ENCODE assay signal across 8 cellular contexts in the genomic region with DNA sequence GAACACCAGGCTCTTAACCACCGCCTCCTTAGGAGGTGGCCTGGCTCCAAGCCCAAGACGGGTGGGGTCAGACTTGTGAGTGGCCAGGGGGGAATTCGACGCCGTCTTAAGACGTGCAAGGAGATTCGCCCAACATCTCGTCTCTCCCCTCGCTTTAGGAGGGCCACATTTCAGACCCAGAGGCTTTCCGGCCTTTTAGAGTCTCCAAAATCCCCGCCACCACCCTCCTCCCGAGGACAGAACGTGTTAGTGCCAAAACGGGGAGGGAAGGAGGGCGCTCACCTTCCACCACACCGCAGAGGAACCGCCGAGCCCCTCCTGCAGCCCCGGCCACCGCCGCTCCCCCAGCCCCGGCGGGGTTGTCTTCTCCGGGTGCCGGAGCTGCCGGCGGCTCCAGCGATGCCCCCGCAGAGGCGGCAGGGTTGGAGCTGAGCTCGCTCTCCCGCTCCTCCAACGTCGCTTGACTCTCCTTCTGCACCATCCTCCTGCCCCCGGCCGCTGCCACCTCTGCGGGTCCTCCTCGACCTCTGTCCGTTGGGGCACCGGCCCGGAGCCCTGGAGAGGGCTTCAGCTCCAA. TPM values are rescaled to one million over a fixed set of nuclear protein-coding genes. Genes with fewer than 3 reads are reported as not detected.
DNase-seq lines count a peak whose midpoint lies in the region; ATAC-seq and TF ChIP-seq lines count a peak whose summit lies in the region.

No MANE protein-coding gene starts in this region.

- H3K9me3 Mint-ChIP-seq in activated CD4-positive, alpha-beta memory T cell treated with anti-CD3 and anti-CD28 coated beads for 36 hours: no peaks in the 10 kb centered on the region

- peaks cover 45% of the 10 kb centered on the region for H3K4me1 Mint-ChIP-seq in activated CD4-positive, alpha-beta memory T cell treated with anti-CD3 and anti-CD28 coated beads for 36 hours (ENCODE audit: low read depth)

- CTCF ChIA-PET in activated CD4-positive, alpha-beta memory T cell treated with anti-CD3 and anti-CD28 coated beads for 36 hours (lab: Charles Lee): interaction anchor here (0.8 to 10.7 kb wide), 10 partner anchors 15 to 249 kb away, joined by 3 to 80 read pairs (median 5); a partner anchor contains a TSS

- peak overlapping the region; percentile 97 for H3K27ac Mint-ChIP-seq in activated CD4-positive, alpha-beta memory T cell treated with anti-CD3 and anti-CD28 coated beads for 36 hours

- TF ChIP-seq EP300 in transverse colon (IDR thresholded peaks at IDR 0.05; ENCODE audit: low read depth): no peak

- TF ChIP-seq CTCF in AG09309 (IDR thresholded peaks at IDR 0.05; ENCODE audit: control insufficient read depth, insufficient read depth, low read depth, low read length, missing control alignments) (no peak), transverse colon (IDR thresholded peaks at IDR 0.05) (no peak)

- H3K4me3 ChIP-seq in AG09309 (ENCODE audit: control insufficient read depth, low read depth, low read length): peak overlapping the region; percentile 92
- peak overlapping the region; percentile 85 to 90 for H3K4me3 ChIP-seq in esophagus (ENCODE audit: low read depth in 1 of 2, low read length in 2 of 2)
- H3K4me3 ChIP-seq in mucosa of rectum (ENCODE audit: low read length in 2 of 2): peak overlapping the region; percentile 98 to 100
- H3K4me3 ChIP-seq in transverse colon: peak overlapping the region; percentile 86 to 98 (median 91)

- POLR2A ChIA-PET in activated CD4-positive, alpha-beta memory T cell treated with anti-CD3 and anti-CD28 coated beads for 36 hours (lab: Charles Lee): interaction anchor here (0.6 to 2.9 kb wide), 16 partner anchors 11 to 1444 kb away, joined by 3 to 40 read pairs (median 8); a partner anchor contains a TSS

- H3K36me3 ChIP-seq in esophagus (ENCODE audit: control insufficient read depth in 2 of 2, insufficient read depth in 2 of 2, low read length in 1 of 2) (peaks cover 0 to under 1% of the 10 kb centered on the region in 2 donors), mucosa of rectum (ENCODE audit: control insufficient read depth in 2 of 2, insufficient read depth in 2 of 2, low read length in 2 of 2) (peaks cover 2 to 3% of the 10 kb centered on the region in 2 donors), transverse colon (peaks cover 0 to 8% (median 0%) of the 10 kb centered on the region in 4 donors)

- WGBS in esophagus, 2 donors: 0% methylated on average over 39 to 41 of the region's 41 CpGs
- 0% methylated on average over 8 to 35 of the region's 41 CpGs for WGBS in transverse colon (ENCODE audit: low coverage in 1 of 2), 2 donors

- DNase-seq in AG09309 (ENCODE audit: low read depth) (peak; percentile 81), LHCN-M2 (ENCODE audit: low read depth) (peak; percentile 90), transverse colon (peak; percentile 91)
- peak; percentile 63 for DNase-seq in activated CD4-positive, alpha-beta memory T cell treated with anti-CD3 and anti-CD28 coated beads for 36 hours

- H3K4me1 ChIP-seq in esophagus (ENCODE audit: control insufficient read depth in 2 of 2, insufficient read depth in 2 of 2, low read length in 1 of 2): no peaks in the 10 kb centered on the region
- H3K4me1 ChIP-seq in mucosa of rectum (ENCODE audit: control insufficient read depth in 2 of 2, insufficient read depth in 2 of 2, low read length in 2 of 2): peaks cover 15% of the 10 kb centered on the region in 2 donors
- H3K4me1 ChIP-seq in transverse colon: peaks cover 2 to 48% (median 41%) of the 10 kb centered on the region in 4 donors

- peak; percentile 5 for ATAC-seq in GM18505 (IDR thresholded peaks at IDR 0.05; ENCODE audit: unreplicated experiment)
- ATAC-seq in HG02970 (IDR thresholded peaks at IDR 0.05; ENCODE audit: low FRiP score, unreplicated experiment): no peak

- H3K27me3 Mint-ChIP-seq in activated CD4-positive, alpha-beta memory T cell treated with anti-CD3 and anti-CD28 coated beads for 36 hours: no peaks in the 10 kb centered on the region

- in situ Hi-C loops in transverse colon (cut with MboI; ENCODE audit: low pct_ligation_motif_present in 1 of 4, low pct_unique_long_range_greater_than_20kb in 1 of 4, low sequenced_read_pairs in 3 of 4): no loop called here

- peak overlapping the region; percentile 95 to 96 for H3K27ac ChIP-seq in esophagus (ENCODE audit: low read depth in 2 of 2, low read length in 1 of 2)
- H3K27ac ChIP-seq in mucosa of rectum (ENCODE audit: low read depth in 2 of 2, low read length in 2 of 2): peak overlapping the region; percentile 95 to 96
- peak overlapping the region; percentile 96 to 99 (median 98) for H3K27ac ChIP-seq in transverse colon

- H3K27me3 ChIP-seq in esophagus (ENCODE audit: control insufficient read depth in 1 of 2, insufficient read depth in 2 of 2, low read length in 2 of 2): no peaks in the 10 kb centered on the region
- H3K27me3 ChIP-seq in mucosa of rectum (ENCODE audit: control insufficient read depth in 2 of 2, insufficient read depth in 2 of 2, low read length in 2 of 2): no peaks in the 10 kb centered on the region
- no peaks in the 10 kb centered on the region for H3K27me3 ChIP-seq in transverse colon

- intact Hi-C loops in activated CD4-positive, alpha-beta memory T cell treated with anti-CD3 and anti-CD28 coated beads for 36 hours (cut with micrococcal nuclease): loop anchor here (1.0 to 10.0 kb wide), 8 partner anchors 23 to 827 kb away; a partner anchor contains a TSS
- intact Hi-C loops in transverse colon (cut with DNase I; ENCODE audit: low total_unique reads): no loop called here

- peaks cover 19% of the 10 kb centered on the region for H3K36me3 Mint-ChIP-seq in activated CD4-positive, alpha-beta memory T cell treated with anti-CD3 and anti-CD28 coated beads for 36 hours

- peak overlapping the region; percentile 90 to 99 for H3K9ac ChIP-seq in mucosa of rectum (ENCODE audit: low read depth in 1 of 2, low read length in 2 of 2)

- H3K9me3 ChIP-seq in esophagus (ENCODE audit: control insufficient read depth in 2 of 2, insufficient read depth in 1 of 2, low read depth in 1 of 2, low read length in 1 of 2): no peaks in the 10 kb centered on the region
- no peaks in the 10 kb centered on the region for H3K9me3 ChIP-seq in mucosa of rectum (ENCODE audit: control insufficient read depth in 2 of 2, low read length in 2 of 2)
- H3K9me3 ChIP-seq in transverse colon: no peaks in the 10 kb centered on the region

- TF ChIP-seq POLR2A in GM18505 (IDR thresholded peaks at IDR 0.05; ENCODE audit: borderline replicate concordance, extremely low read depth, insufficient read depth, insufficient read length) (no peak), transverse colon (IDR thresholded peaks at IDR 0.05) (peak; percentile 59)

- H3K4me3 Mint-ChIP-seq in activated CD4-positive, alpha-beta memory T cell treated with anti-CD3 and anti-CD28 coated beads for 36 hours: peak overlapping the region; percentile 97

RNA-seq across cellular contexts. Expression of a gene that starts 0.6 kb away (rescaled TPM):
- total RNA-seq in LHCN-M2 (2014; rRNA removed) (50.3 and 55.3 TPM in 2 replicates), transverse colon (100 to 1,000 TPM; 114 to 608 (median 172) TPM)
- 31.8 TPM for polyA plus RNA-seq in LHCN-M2 (2012)
- 100 to 1,000 TPM in 1 of 2 experiments, 10 to 100 TPM in 1; 93.2 to 105 TPM for total RNA-seq in activated CD4-positive, alpha-beta memory T cell treated with anti-CD3 and anti-CD28 coated beads for 36 hours
- 10 to 100 TPM; 40.0 to 47.1 TPM for polyA plus RNA-seq in esophagus

RNA-seq across cellular contexts. Expression of a gene that starts 26.0 kb away (rescaled TPM):
- total RNA-seq in LHCN-M2 (2014; rRNA removed): 0.17 and 0.26 TPM in 2 replicates
- polyA plus RNA-seq in LHCN-M2 (2012): 0.38 TPM
- 1 to 10 TPM; 1.4 to 1.8 TPM for total RNA-seq in activated CD4-positive, alpha-beta memory T cell treated with anti-CD3 and anti-CD28 coated beads for 36 hours
- polyA plus RNA-seq in esophagus: 1 to 10 TPM in 1 of 2 donors, under 1 TPM in 1; 0.67 to 1.6 TPM
- 1 to 10 TPM; 1.1 to 5.2 (median 2.2) TPM for total RNA-seq in transverse colon

RNA-seq across cellular contexts. Expression of a gene that starts 34.4 kb away (rescaled TPM):
- total RNA-seq in LHCN-M2 (2014; rRNA removed) (117 and 123 TPM in 2 replicates), transverse colon (10 to 100 TPM in 3 of 4 donors, 1 to 10 TPM in 1; 8.2 to 18.7 (median 12.7) TPM)
- 64.3 TPM for polyA plus RNA-seq in LHCN-M2 (2012)
- 100 to 1,000 TPM; 168 to 172 TPM for total RNA-seq in activated CD4-positive, alpha-beta memory T cell treated with anti-CD3 and anti-CD28 coated beads for 36 hours
- polyA plus RNA-seq in esophagus: 10 to 100 TPM; 13.3 to 39.2 TPM

RNA-seq across cellular contexts. Expression of a gene that starts 41.7 kb away (rescaled TPM):
- not detected in 2 replicates for total RNA-seq in LHCN-M2 (2014; rRNA removed)
- polyA plus RNA-seq in LHCN-M2 (2012): not detected
- total RNA-seq in activated CD4-positive, alpha-beta memory T cell treated with anti-CD3 and anti-CD28 coated beads for 36 hours: not detected
- polyA plus RNA-seq in esophagus: not detected
- total RNA-seq in transverse colon: not detected
